ENCODE assay signal across 9 cellular contexts in genomic region chr5:149636861-149637246, GRCh38. TPM values are rescaled to one million over a fixed set of nuclear protein-coding genes. Genes with fewer than 3 reads are reported as not detected.
DNase-seq lines count a peak whose midpoint lies in the region; ATAC-seq, FAIRE-seq and TF ChIP-seq lines count a peak whose summit lies in the region.
"Had no signal": no experiment of that assay in that cellular context is flagged by ENCODE, and none has a peak within 500 bp of the region (broad histone marks: within the 10 kb centered on the region; RNA-seq: fewer than 3 reads in every experiment).

No MANE protein-coding gene starts in this region.

- BruUV-seq in MCF 10A (replicated peaks; lab: Mats Ljungman, UMichigan), result no TSS peak

- peak; percentile 48 for DNase-seq in AG04450 (ENCODE audit: low read depth, low spot score)
- peak; percentile 55 for DNase-seq in GM10266 (ENCODE audit: extremely low spot score)
- peak; percentile 77 for DNase-seq in KBM-7
- peak; percentile 41 for DNase-seq in RCC 7860 (ENCODE audit: low spot score)
- peak; percentile 90 for DNase-seq in MCF 10A (ENCODE audit: unreplicated experiment)
- peak; percentile 57 for DNase-seq in iPS DF 6.9 (ENCODE audit: low read depth, low spot score)
- peak in 1 of 2 donors; percentile 49 for DNase-seq in gastrocnemius medialis

- H3K4me3 ChIP-seq in AG04450 (ENCODE audit: low read depth, low read length) (no peak overlapping the region), iPS DF 6.9 (ENCODE audit: low read length) (no peak overlapping the region), gastrocnemius medialis (no peak overlapping the region)
- H3K4me3 ChIP-seq: skin epidermis had no signal

- TF ChIP-seq POLR2A in gastrocnemius medialis (IDR thresholded peaks at IDR 0.05), result no peak

- H3K4me3 Mint-ChIP-seq in MCF 10A (ENCODE audit: unreplicated experiment), result no peak overlapping the region

- H3K27ac ChIP-seq in AG04450 (ENCODE audit: low read depth, low read length), result no peak overlapping the region
- no peak overlapping the region for H3K27ac ChIP-seq in iPS DF 6.9 (ENCODE audit: low read length)
- H3K27ac ChIP-seq in gastrocnemius medialis, result no peak overlapping the region

- no CpG with 5 or more reads among the region's 6 CpGs for WGBS in iPS DF 6.9 (ENCODE audit: insufficient coverage, insufficient read length)

- POLR2A ChIA-PET in AG04450 (lab: Yijun Ruan, JAX), result interaction anchor here (1.3 kb wide), 1 partner anchor 191 kb away, joined by 6 read pairs; no protein-coding TSS in a partner anchor
- POLR2A ChIA-PET in MCF 10A (lab: Yijun Ruan, JAX), result interaction anchor here (0.6 to 5.9 kb wide), 20 partner anchors 9 to 364 kb away, joined by 3 to 53 read pairs (median 4); partner anchors contain the start of genes PPARGC1B and SLC26A2

- H3K27me3 ChIP-seq in AG04450 (ENCODE audit: control insufficient read depth, insufficient read depth, low read length), result no peaks in the 10 kb centered on the region
- H3K27me3 ChIP-seq in iPS DF 6.9 (ENCODE audit: control insufficient read depth, insufficient read depth, low read length), result no peaks in the 10 kb centered on the region
- H3K27me3 ChIP-seq in gastrocnemius medialis, result no peaks in the 10 kb centered on the region

- H3K4me1 ChIP-seq in iPS DF 6.9 (ENCODE audit: control insufficient read depth, insufficient read depth, low read length) (peaks cover 11% of the 10 kb centered on the region), gastrocnemius medialis (peaks cover 21 to 26% of the 10 kb centered on the region in 2 donors)

- H3K27me3 Mint-ChIP-seq in MCF 10A (ENCODE audit: insufficient read depth, unreplicated experiment), result no peaks in the 10 kb centered on the region

- CTCF ChIA-PET in AG04450 (lab: Charles Lee) (interaction anchor here (0.9 to 16.1 kb wide), 14 partner anchors 14 to 355 kb away, joined by 3 to 282 read pairs (median 6); no protein-coding TSS in a partner anchor), MCF 10A (lab: Yijun Ruan, JAX) (interaction anchor here (0.6 to 10.0 kb wide), 49 partner anchors 9 to 1977 kb away, joined by 3 to 300 read pairs (median 4); partner anchors contain the start of gene ARHGEF37)

- peak; percentile 86 for TF ChIP-seq CTCF in AG04450 (IDR thresholded peaks at IDR 0.05; ENCODE audit: low read depth, low read length)
- peak; percentile 69 for TF ChIP-seq CTCF in GM10266 (IDR thresholded peaks at IDR 0.05; ENCODE audit: control insufficient read depth, insufficient read depth, low read depth, missing control alignments)
- peak; percentile 98 for TF ChIP-seq CTCF in MCF 10A (IDR thresholded peaks at IDR 0.05; ENCODE audit: unreplicated experiment)
- TF ChIP-seq CTCF in gastrocnemius medialis (IDR thresholded peaks at IDR 0.05 in 4 of 5, conservative IDR thresholded peaks at IDR 0.05 in 1 of 5), result peak; percentile 70 to 93 (median 89)

- peaks cover 47% of the 10 kb centered on the region for H3K4me1 Mint-ChIP-seq in MCF 10A (ENCODE audit: insufficient read depth, unreplicated experiment)

- H3K9me3 Mint-ChIP-seq in MCF 10A (ENCODE audit: unreplicated experiment), result no peaks in the 10 kb centered on the region

- in situ Hi-C loops in KBM-7 (cut with MboI; ENCODE audit: low pct_unique_long_range_greater_than_20kb, low sequenced_read_pairs), result loop anchor here (10.0 kb wide), 2 partner anchors 198 to 358 kb away; no protein-coding TSS in a partner anchor
- in situ Hi-C loops in gastrocnemius medialis (cut with MboI; ENCODE audit: low sequenced_read_pairs in 4 of 4), result loop anchor here (5.0 to 10.0 kb wide), 5 partner anchors 190 to 358 kb away; no protein-coding TSS in a partner anchor

- FAIRE-seq in RCC 7860 (lab: Jason Lieb, UNC), result no peak

- ATAC-seq in gastrocnemius medialis, result peak; percentile 32 to 40
- ATAC-seq in GM18520 (IDR thresholded peaks at IDR 0.05; ENCODE audit: unreplicated experiment), result no peak

- no peak overlapping the region for H3K27ac Mint-ChIP-seq in MCF 10A (ENCODE audit: low read depth, unreplicated experiment)

- H3K9me3 ChIP-seq in AG04450 (ENCODE audit: control insufficient read depth, insufficient read depth, low read length) (no peaks in the 10 kb centered on the region; the same call in 1 of the 2 replicates), iPS DF 6.9 (ENCODE audit: control insufficient read depth, insufficient read depth, low read length) (no peaks in the 10 kb centered on the region), gastrocnemius medialis (no peaks in the 10 kb centered on the region)

- H3K36me3 Mint-ChIP-seq in MCF 10A (ENCODE audit: insufficient read depth, unreplicated experiment), result no peaks in the 10 kb centered on the region

- intact Hi-C loops in MCF 10A (cut with micrococcal nuclease) (loop anchor here (1.0 to 10.0 kb wide), 7 partner anchors 94 to 582 kb away; partner anchors contain the start of gene PPARGC1B), gastrocnemius medialis (cut with DNase I; ENCODE audit: low total_unique reads) (loop anchor here (1.0 kb wide), 3 partner anchors 191 to 353 kb away; no protein-coding TSS in a partner anchor)

- no peaks in the 10 kb centered on the region for H3K36me3 ChIP-seq in iPS DF 6.9 (ENCODE audit: control insufficient read depth, insufficient read depth, low read length)
- no peaks in the 10 kb centered on the region for H3K36me3 ChIP-seq in gastrocnemius medialis

RNA-seq across cellular contexts. Expression of gene ARHGEF37, which starts 55.6 kb away (rescaled TPM):
- 0.61 and 0.74 TPM in 2 replicates for polyA plus RNA-seq in AG04450 (2011; rRNA removed)
- polyA minus RNA-seq in AG04450 (2011; rRNA and poly(A)+ RNA removed), result 0.83 and 1.6 TPM in 2 replicates
- 3.9 and 5.1 TPM in 2 replicates for total RNA-seq in MCF 10A (2022)
- total RNA-seq in gastrocnemius medialis, result 10 to 100 TPM in 3 of 4 donors, 1 to 10 TPM in 1; 9.5 to 28.6 (median 21.0) TPM
